Comparison of ENCODE assay signal across 16 cellular contexts in the genomic region with DNA sequence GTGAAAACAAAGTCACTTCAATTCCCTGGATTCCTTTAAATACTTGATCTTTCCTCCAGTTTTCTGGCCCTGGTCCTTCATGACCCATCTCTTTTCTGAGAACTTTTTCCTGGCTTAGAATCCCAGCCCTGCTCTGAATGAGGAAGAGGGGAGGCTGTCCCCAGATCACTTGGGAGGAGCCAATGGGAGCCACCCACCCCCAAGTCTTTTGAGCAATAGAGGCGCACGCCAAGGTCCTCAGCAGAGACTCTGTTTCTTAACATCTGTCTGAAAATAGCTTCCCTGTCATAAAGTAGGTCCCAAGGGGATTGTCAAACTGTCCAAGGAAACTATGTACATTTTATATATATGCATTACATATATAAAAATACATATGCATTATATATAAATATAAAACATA.
"Had no signal": no experiment of that assay in that cellular context is flagged by ENCODE, and none has a peak within 500 bp of the region (broad histone marks: within the 10 kb centered on the region; RNA-seq: fewer than 3 reads in every experiment).

No MANE protein-coding gene starts in this region.

- H3K27ac ChIP-seq: cardiac muscle cell, epithelial cell of prostate, foreskin keratinocyte, spleen had no signal

- H3K27me3 ChIP-seq: cardiac muscle cell, foreskin keratinocyte had no signal

- H3K4me3 ChIP-seq: cardiac muscle cell, lung, spleen had no signal

- ATAC-seq: foreskin keratinocyte had no signal

- H3K9me3 ChIP-seq: spleen had no signal

- H3K4me1 ChIP-seq: foreskin keratinocyte, spleen had no signal

- H3K36me3 ChIP-seq: cardiac muscle cell, spleen had no signal

- DNase-seq: activated CD4-positive, alpha-beta memory T cell treated with anti-CD3 and anti-CD28 coated beads for 36 hours; activated CD4-positive, alpha-beta T cell treated with anti-CD3 and anti-CD28 coated beads for 48 hours; activated naive CD4-positive, alpha-beta T cell treated with Interleukin-2 at 50 U/mL for 16 hours; activated naive CD8-positive, alpha-beta T cell treated with anti-CD3 and anti-CD28 coated beads for 36 hours; activated T-cell treated with anti-CD3 and anti-CD28 coated beads, Interleukin-2, amount 50 U/mL, for 48 hours; amygdala; foreskin keratinocyte; glutamatergic neuron; naive B cell; nucleus accumbens; spleen; stimulated activated CD4-positive, alpha-beta T cell treated with anti-CD3 and anti-CD28 coated beads, Interleukin-4, amount 100 ng/mL, for 1 hour; stimulated activated naive CD4-positive, alpha-beta T cell had no signal
